ENCODE assay signal across 1 cellular context in the genomic region with DNA sequence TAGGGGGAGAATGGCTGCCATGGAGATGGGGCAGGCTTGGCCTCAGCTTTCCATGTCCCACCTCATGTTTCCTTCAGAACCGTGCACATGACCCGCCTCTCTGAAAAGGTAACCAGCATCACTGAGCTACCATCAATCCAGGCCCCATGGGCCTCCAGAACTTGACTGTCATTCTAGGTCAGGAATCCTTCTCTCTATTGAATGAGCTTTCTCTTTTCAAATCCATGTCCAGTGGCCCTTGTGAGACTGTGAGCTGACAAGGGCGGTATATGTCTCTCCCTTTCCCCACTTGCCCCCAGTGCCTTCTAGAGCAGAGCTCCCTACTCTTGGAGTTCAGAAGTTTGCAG.
TF ChIP-seq lines count a peak whose summit lies in the region.

No MANE protein-coding gene starts in this region.

TF ChIP-seq in IMR-90, 13 proteins besides CTCF, POLR2A, EP300 and RAD21 (continued from another document):
- TF ChIP-seq MAZ (IDR thresholded peaks at IDR 0.05; ENCODE audit: borderline replicate concordance, low read depth, low read length) (no peak; the same call in 1 of the 2 replicates), BHLHE40 (IDR thresholded peaks at IDR 0.05; ENCODE audit: low read depth, low read length) (no peak), RFX5 (IDR thresholded peaks at IDR 0.05; ENCODE audit: low read depth, low read length) (no peak), MAFK (IDR thresholded peaks at IDR 0.05; ENCODE audit: low read depth, low read length) (no peak), CEBPB (IDR thresholded peaks at IDR 0.05; ENCODE audit: low read depth, low read length) (no peak), NFE2L2 (IDR thresholded peaks at IDR 0.05; ENCODE audit: low read depth, low read length) (no peak), FOS (IDR thresholded peaks at IDR 0.05; ENCODE audit: low read depth, low read length) (no peak)
